In genomic region chr1:216054593-216054992, GRCh38 we compare ENCODE assay signal across 18 cellular contexts.
DNase-seq lines count a peak whose midpoint lies in the region; ATAC-seq lines count a peak whose summit lies in the region.
"Had no signal": no experiment of that assay in that cellular context is flagged by ENCODE, and none has a peak within 500 bp of the region (broad histone marks: within the 10 kb centered on the region; RNA-seq: fewer than 3 reads in every experiment).

No MANE protein-coding gene starts in this region.

- H3K4me3 Mint-ChIP-seq in activated CD8-positive, alpha-beta memory T cell treated with anti-CD3 and anti-CD28 coated beads, Interleukin-2, amount 10 ng/mL, durations not matched to agents 7 days and 5 days = no peak overlapping the region
- H3K4me3 Mint-ChIP-seq: activated B cell treated with CpG ODN at 0.5 μM for 24 hours; CD8-positive, alpha-beta memory T cell; central memory CD8-positive, alpha-beta T cell had no signal

- CTCF ChIA-PET in activated CD8-positive, alpha-beta memory T cell treated with anti-CD3 and anti-CD28 coated beads, Interleukin-2, amount 10 ng/mL, durations not matched to agents 7 days and 5 days (lab: Charles Lee) = no interaction called here

- ATAC-seq in activated CD8-positive, alpha-beta memory T cell treated with anti-CD3 and anti-CD28 coated beads, Interleukin-2, amount 10 ng/mL, durations not matched to agents 7 days and 5 days = no peak

- no peaks in the 10 kb centered on the region for H3K4me1 Mint-ChIP-seq in activated CD8-positive, alpha-beta memory T cell treated with anti-CD3 and anti-CD28 coated beads, Interleukin-2, amount 10 ng/mL, durations not matched to agents 7 days and 5 days
- H3K4me1 Mint-ChIP-seq: activated B cell treated with CpG ODN at 0.5 μM for 24 hours; CD8-positive, alpha-beta memory T cell; central memory CD8-positive, alpha-beta T cell had no signal

- DNase-seq in D341Med (ENCODE audit: low spot score) (peak; percentile 73), NCI-H1105 treated with DMSO at 0.1 percent for 48 hours (lab: John Stamatoyannopoulos, UW) (peak; percentile 82), NCI-H774 (lab: John Stamatoyannopoulos, UW) (peak; percentile 6), cerebellum (ENCODE audit: low spot score) (peak; percentile 9), NCI-H2196 treated with DMSO at 0.1 percent for 48 hours (lab: John Stamatoyannopoulos, UW; ENCODE audit: unreplicated experiment) (no peak), GM19238 (ENCODE audit: insufficient read length, low spot score) (no peak), GOT3 (lab: John Stamatoyannopoulos, UW) (no peak)
- no peak for DNase-seq in activated CD8-positive, alpha-beta memory T cell treated with anti-CD3 and anti-CD28 coated beads, Interleukin-2, amount 10 ng/mL, durations not matched to agents 7 days and 5 days
- DNase-seq: activated B cell treated with CpG ODN at 0.5 μM for 24 hours; activated CD4-positive, alpha-beta T cell treated with anti-CD3 and anti-CD28 coated beads, Interleukin-2, amount 50 U/mL, for 48 hours; CD8-positive, alpha-beta memory T cell; EL; foreskin fibroblast; NCI-H187 treated with DMSO at 0.1 percent for 48 hours; stomach; T-helper 9 cell; transverse colon had no signal

- no peaks in the 10 kb centered on the region for H3K36me3 Mint-ChIP-seq in activated CD8-positive, alpha-beta memory T cell treated with anti-CD3 and anti-CD28 coated beads, Interleukin-2, amount 10 ng/mL, durations not matched to agents 7 days and 5 days
- H3K36me3 Mint-ChIP-seq: CD8-positive, alpha-beta memory T cell had no signal

- no peaks in the 10 kb centered on the region for H3K27me3 Mint-ChIP-seq in activated CD8-positive, alpha-beta memory T cell treated with anti-CD3 and anti-CD28 coated beads, Interleukin-2, amount 10 ng/mL, durations not matched to agents 7 days and 5 days
- H3K27me3 Mint-ChIP-seq: activated B cell treated with CpG ODN at 0.5 μM for 24 hours; CD8-positive, alpha-beta memory T cell; central memory CD8-positive, alpha-beta T cell had no signal

- H3K27ac Mint-ChIP-seq in activated CD8-positive, alpha-beta memory T cell treated with anti-CD3 and anti-CD28 coated beads, Interleukin-2, amount 10 ng/mL, durations not matched to agents 7 days and 5 days = no peak overlapping the region
- H3K27ac Mint-ChIP-seq: activated B cell treated with CpG ODN at 0.5 μM for 24 hours; CD8-positive, alpha-beta memory T cell had no signal

- peaks cover 10% of the 10 kb centered on the region for H3K9me3 Mint-ChIP-seq in activated CD8-positive, alpha-beta memory T cell treated with anti-CD3 and anti-CD28 coated beads, Interleukin-2, amount 10 ng/mL, durations not matched to agents 7 days and 5 days (ENCODE audit: low read depth)
- H3K9me3 Mint-ChIP-seq: activated B cell treated with CpG ODN at 0.5 μM for 24 hours had no signal

Comparison
In these comparisons a context has a peak if more than half of its experiments do, and no peak if none do; other contexts are left out.
1. DNase-seq: peak in D341Med (single experiment), NCI-H1105 treated with DMSO at 0.1 percent for 48 hours (single experiment), NCI-H774 (single experiment) and cerebellum (single experiment); none in NCI-H2196 treated with DMSO at 0.1 percent for 48 hours (single experiment), GM19238 (single experiment), activated CD8-positive, alpha-beta memory T cell treated with anti-CD3 and anti-CD28 coated beads, Interleukin-2, amount 10 ng/mL, durations not matched to agents 7 days and 5 days (single experiment) and GOT3 (single experiment).